ENCODE assay signal across 23 cellular contexts in the genomic region with DNA sequence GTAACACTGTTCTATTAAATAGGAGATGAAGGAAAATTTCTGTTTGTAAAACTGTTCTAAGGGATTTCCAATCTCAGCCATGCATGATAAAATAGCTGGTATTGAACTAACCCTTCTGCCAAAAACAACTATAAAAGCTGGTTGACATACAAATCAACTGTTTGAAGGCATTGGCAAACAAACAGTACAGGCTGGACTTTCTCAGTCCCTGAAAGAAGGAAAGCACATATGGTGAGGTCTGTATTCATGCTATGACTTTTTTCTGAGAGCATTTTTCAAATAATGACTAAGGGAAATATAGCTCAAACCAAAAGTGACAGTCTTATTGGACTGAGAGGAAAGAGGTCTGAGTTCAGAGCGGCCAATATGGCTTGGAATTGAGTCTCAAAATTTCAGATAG.
"Had no signal": no experiment of that assay in that cellular context is flagged by ENCODE, and none has a peak within 500 bp of the region (broad histone marks: within the 10 kb centered on the region; RNA-seq: fewer than 3 reads in every experiment).

No MANE protein-coding gene starts in this region.

- H3K4me1 Mint-ChIP-seq: central memory CD8-positive, alpha-beta T cell had no signal

- DNase-seq: activated CD4-positive, alpha-beta T cell treated with anti-CD3 and anti-CD28 coated beads for 48 hours; activated CD4-positive, alpha-beta T cell treated with anti-CD3 and anti-CD28 coated beads, Interleukin-2, amount 50 U/mL, for 4 hours; activated CD4-positive, CD25-positive, alpha-beta regulatory T cell treated with anti-CD3 and anti-CD28 coated beads, Interleukin-2, amount 50 U/mL, for 72 hours; activated CD8-positive, alpha-beta T cell treated with anti-CD3 and anti-CD28 coated beads, Interleukin-2, amount 10 ng/mL, durations not matched to agents 7 days and 5 days; activated effector memory CD4-positive, alpha-beta T cell treated with Interleukin-2 at 50 U/mL for 16 hours; activated naive CD4-positive, alpha-beta T cell; activated T-cell treated with anti-CD3 and anti-CD28 coated beads, Interleukin-2, amount 50 U/mL, for 24 hours; anterior cingulate cortex; MM.1S; NCI-H1105; NCI-H1436; NCI-H1694 treated with DMSO at 0.1 percent for 48 hours; NCI-H2029 treated with DMSO at 0.1 percent for 48 hours; NCI-H345; NCI-H510A treated with DMSO at 0.1 percent for 48 hours; NCI-H69; PC-3; SHP77 treated with DMSO at 0.1 percent for 48 hours had no signal

- H3K9me3 Mint-ChIP-seq: activated T-cell treated with anti-CD3 and anti-CD28 coated beads, Interleukin-2, amount 50 U/mL, for 24 hours; activated T-helper 1 cell treated with anti-CD3 and anti-CD28 coated beads, Interleukin-12 subunit alpha, Interleukin-12 subunit beta, Interleukin-2, Interleukin-4 antibody, amounts not matched to agents 30 ng/mL and 10 ng/mL and 1 ng/mL, durations not matched to agents 14 hours and 24 hours and 36 hours; central memory CD8-positive, alpha-beta T cell; T-helper 1 cell treated with Interleukin-12 subunit alpha and Interleukin-12 subunit beta and Interleukin-4 antibody, amounts not matched to agents 30 μg/mL and 1 μg/mL, for 36 hours; WTC11 had no signal

- H3K27ac Mint-ChIP-seq: activated CD8-positive, alpha-beta T cell treated with anti-CD3 and anti-CD28 coated beads, Interleukin-2, amount 10 ng/mL, durations not matched to agents 7 days and 5 days; activated naive CD8-positive, alpha-beta T cell; activated T-cell treated with anti-CD3 and anti-CD28 coated beads, Interleukin-2, amount 50 U/mL, for 24 hours; activated T-helper 1 cell treated with anti-CD3 and anti-CD28 coated beads, Interleukin-12 subunit alpha, Interleukin-12 subunit beta, Interleukin-2, Interleukin-4 antibody, amounts not matched to agents 30 ng/mL and 10 ng/mL and 1 ng/mL, durations not matched to agents 14 hours and 24 hours and 36 hours; T-helper 1 cell treated with Interleukin-12 subunit alpha and Interleukin-12 subunit beta and Interleukin-4 antibody, amounts not matched to agents 30 μg/mL and 1 μg/mL, for 36 hours; WTC11 had no signal

- H3K36me3 Mint-ChIP-seq: activated naive CD8-positive, alpha-beta T cell; WTC11 had no signal

- H3K4me3 Mint-ChIP-seq: activated CD8-positive, alpha-beta T cell treated with anti-CD3 and anti-CD28 coated beads, Interleukin-2, amount 10 ng/mL, durations not matched to agents 7 days and 5 days; activated naive CD8-positive, alpha-beta T cell; activated T-cell treated with anti-CD3 and anti-CD28 coated beads, Interleukin-2, amount 50 U/mL, for 24 hours; activated T-helper 1 cell treated with anti-CD3 and anti-CD28 coated beads, Interleukin-12 subunit alpha, Interleukin-12 subunit beta, Interleukin-2, Interleukin-4 antibody, amounts not matched to agents 30 ng/mL and 10 ng/mL and 1 ng/mL, durations not matched to agents 14 hours and 24 hours and 36 hours; central memory CD8-positive, alpha-beta T cell; T-helper 1 cell treated with Interleukin-12 subunit alpha and Interleukin-12 subunit beta and Interleukin-4 antibody, amounts not matched to agents 30 μg/mL and 1 μg/mL, for 36 hours; WTC11 had no signal

- ATAC-seq: activated CD8-positive, alpha-beta T cell treated with anti-CD3 and anti-CD28 coated beads, Interleukin-2, amount 10 ng/mL, durations not matched to agents 7 days and 5 days; PC-3; WTC11 had no signal
